ENCODE assay signal across 20 cellular contexts in genomic region chr11:109043318-109043717, GRCh38.
"Had no signal": no experiment of that assay in that cellular context is flagged by ENCODE, and none has a peak within 500 bp of the region (broad histone marks: within the 10 kb centered on the region; RNA-seq: fewer than 3 reads in every experiment).

No MANE protein-coding gene starts in this region.

- H2AFZ ChIP-seq: parathyroid adenoma had no signal

- H3K27me3 ChIP-seq: neutrophil, thyroid gland had no signal

- H3K9me3 ChIP-seq: lower lobe of right lung, neutrophil, thyroid gland had no signal

- H3K4me1 ChIP-seq: lower lobe of right lung, parathyroid adenoma, thyroid gland had no signal

- H3K27ac ChIP-seq: lower lobe of right lung, neutrophil, parathyroid adenoma, thyroid gland, WERI-Rb-1 had no signal

- H3K79me2 ChIP-seq: parathyroid adenoma had no signal

- ATAC-seq: left colon; lower lobe of right lung; naive thymus-derived CD8-positive, alpha-beta T cell; sciatic nerve; stimulated activated naive B cell treated with anti-CD40 and anti-IgM and Interleukin-4, amounts not matched to agents 10 μg/mL and 1 μg/mL and 100 μg/mL, for 72 hours had no signal

- H3K4me3 ChIP-seq: lower lobe of right lung, thyroid gland had no signal

- H3K36me3 ChIP-seq: lower lobe of right lung, neutrophil, thyroid gland, WERI-Rb-1 had no signal

- FAIRE-seq: bronchial epithelial cell, endometrium, frontal cortex had no signal

- H3K9ac ChIP-seq: parathyroid adenoma had no signal

- DNase-seq: activated CD4-positive, alpha-beta T cell treated with anti-CD3 and anti-CD28 coated beads for 1 hour; activated gamma-delta T cell; cerebellar nuclear complex; cortex of kidney; erythroblast; hypothalamus; islet precursor cell; left colon; lower lobe of right lung; naive thymus-derived CD8-positive, alpha-beta T cell; stimulated activated CD4-positive, alpha-beta T cell treated with anti-CD3 and anti-CD28 coated beads, Interleukin-4, amount 100 ng/mL, for 4 hours; stimulated activated naive B cell treated with anti-CD40 and anti-IgM and Interleukin-4, amounts not matched to agents 10 μg/mL and 1 μg/mL and 100 μg/mL, for 72 hours; thyroid gland; WERI-Rb-1 had no signal
